22 cellular contexts compared by ENCODE assay signal in genomic region chr1:195909061-195909460, GRCh38.
"Had no signal": no experiment of that assay in that cellular context is flagged by ENCODE, and none has a peak within 500 bp of the region (broad histone marks: within the 10 kb centered on the region; RNA-seq: fewer than 3 reads in every experiment).

No MANE protein-coding gene starts in this region.

- H3K27me3 ChIP-seq: dorsolateral prefrontal cortex, tibial artery had no signal

- H3K4me1 ChIP-seq: tibial artery had no signal

- H3K36me3 Mint-ChIP-seq: activated CD4-positive, alpha-beta memory T cell treated with anti-CD3 and anti-CD28 coated beads for 36 hours; activated CD8-positive, alpha-beta memory T cell treated with anti-CD3 and anti-CD28 coated beads, Interleukin-2, amount 10 ng/mL, durations not matched to agents 7 days and 5 days; activated naive CD8-positive, alpha-beta T cell; mesothelial cell of epicardium; natural killer cell treated with Interleukin-12 subunit alpha and Interleukin-12 subunit beta and Interleukin-15 and Interleukin-18, amount 100 ng/mL, for 72 hours; WTC11 had no signal

- H3K4me3 ChIP-seq: dorsolateral prefrontal cortex, lung, tibial artery had no signal

- H3K9me3 ChIP-seq: tibial artery had no signal

- ATAC-seq: activated CD4-positive, alpha-beta T cell treated with anti-CD3 and anti-CD28 coated beads for 36 hours; activated CD8-positive, alpha-beta memory T cell treated with anti-CD3 and anti-CD28 coated beads, Interleukin-2, amount 10 ng/mL, durations not matched to agents 7 days and 5 days; natural killer cell treated with Interleukin-12 subunit alpha and Interleukin-12 subunit beta and Interleukin-15 and Interleukin-18, amount 100 ng/mL, for 72 hours; stimulated activated naive CD8-positive, alpha-beta T cell treated with anti-CD3 and anti-CD28 coated beads, Interleukin-15, Interleukin-2, amounts not matched to agents 100 U/mL and 50 U/mL, for 24 hours; WTC11 had no signal

- H3K4me3 Mint-ChIP-seq: activated CD4-positive, alpha-beta memory T cell treated with anti-CD3 and anti-CD28 coated beads for 36 hours; activated CD4-positive, alpha-beta T cell treated with anti-CD3 and anti-CD28 coated beads for 36 hours; activated CD8-positive, alpha-beta memory T cell treated with anti-CD3 and anti-CD28 coated beads, Interleukin-2, amount 10 ng/mL, durations not matched to agents 7 days and 5 days; activated naive CD8-positive, alpha-beta T cell; mesothelial cell of epicardium; natural killer cell treated with Interleukin-12 subunit alpha and Interleukin-12 subunit beta and Interleukin-15 and Interleukin-18, amount 100 ng/mL, for 72 hours; T-helper 2 cell treated with Interferon-gamma antibody and Interleukin-4, amounts not matched to agents 5 μg/mL and 100 μg/mL, for 36 hours; WTC11 had no signal

- H3K4me1 Mint-ChIP-seq: activated CD4-positive, alpha-beta T cell treated with anti-CD3 and anti-CD28 coated beads for 36 hours; activated CD8-positive, alpha-beta memory T cell treated with anti-CD3 and anti-CD28 coated beads, Interleukin-2, amount 10 ng/mL, durations not matched to agents 7 days and 5 days; mesothelial cell of epicardium; WTC11 had no signal

- H3K36me3 ChIP-seq: tibial artery had no signal

- H3K27ac ChIP-seq: dorsolateral prefrontal cortex, tibial artery had no signal

- H3K9me3 Mint-ChIP-seq: activated CD4-positive, alpha-beta memory T cell treated with anti-CD3 and anti-CD28 coated beads for 36 hours; mesothelial cell of epicardium; natural killer cell treated with Interleukin-12 subunit alpha and Interleukin-12 subunit beta and Interleukin-15 and Interleukin-18, amount 100 ng/mL, for 72 hours; T-helper 2 cell treated with Interferon-gamma antibody and Interleukin-4, amounts not matched to agents 5 μg/mL and 100 μg/mL, for 36 hours; WTC11 had no signal

- H3K27me3 Mint-ChIP-seq: activated CD4-positive, alpha-beta memory T cell treated with anti-CD3 and anti-CD28 coated beads for 36 hours; activated CD4-positive, alpha-beta T cell treated with anti-CD3 and anti-CD28 coated beads for 36 hours; activated CD8-positive, alpha-beta memory T cell treated with anti-CD3 and anti-CD28 coated beads, Interleukin-2, amount 10 ng/mL, durations not matched to agents 7 days and 5 days; activated naive CD8-positive, alpha-beta T cell; natural killer cell treated with Interleukin-12 subunit alpha and Interleukin-12 subunit beta and Interleukin-15 and Interleukin-18, amount 100 ng/mL, for 72 hours had no signal

- FAIRE-seq: TTC549 had no signal

- DNase-seq: activated CD4-positive, alpha-beta memory T cell treated with anti-CD3 and anti-CD28 coated beads for 36 hours; activated CD4-positive, alpha-beta T cell treated with anti-CD3 and anti-CD28 coated beads for 36 hours; activated CD8-positive, alpha-beta memory T cell treated with anti-CD3 and anti-CD28 coated beads, Interleukin-2, amount 10 ng/mL, durations not matched to agents 7 days and 5 days; amniotic stem cell; dorsolateral prefrontal cortex; erythroblast; hippocampal formation; islet precursor cell; occipital lobe; posterior cingulate gyrus; stimulated activated CD4-positive, alpha-beta T cell treated with anti-CD3 and anti-CD28 coated beads, Interleukin-12 subunit alpha, Interleukin-12 subunit beta, amount 100 ng/mL, for 4 hours; stimulated activated CD4-positive, alpha-beta T cell treated with anti-CD3 and anti-CD28 coated beads, Interleukin-1b, Interleukin-23, amount 100 ng/mL, for 48 hours; stimulated activated naive CD8-positive, alpha-beta T cell treated with anti-CD3 and anti-CD28 coated beads, Interleukin-15, Interleukin-2, amounts not matched to agents 100 U/mL and 50 U/mL, for 24 hours; substantia nigra; tibial artery had no signal

- H3K27ac Mint-ChIP-seq: activated CD4-positive, alpha-beta memory T cell treated with anti-CD3 and anti-CD28 coated beads for 36 hours; activated CD4-positive, alpha-beta T cell treated with anti-CD3 and anti-CD28 coated beads for 36 hours; activated CD8-positive, alpha-beta memory T cell treated with anti-CD3 and anti-CD28 coated beads, Interleukin-2, amount 10 ng/mL, durations not matched to agents 7 days and 5 days; activated naive CD8-positive, alpha-beta T cell; mesothelial cell of epicardium; natural killer cell treated with Interleukin-12 subunit alpha and Interleukin-12 subunit beta and Interleukin-15 and Interleukin-18, amount 100 ng/mL, for 72 hours; T-helper 2 cell treated with Interferon-gamma antibody and Interleukin-4, amounts not matched to agents 5 μg/mL and 100 μg/mL, for 36 hours; WTC11 had no signal
